In genomic region chr18:13375302-13376255, GRCh38 we compare ENCODE assay signal across 8 cellular contexts.
DNase-seq lines count a peak whose midpoint lies in the region; ATAC-seq and TF ChIP-seq lines count a peak whose summit lies in the region.

No MANE protein-coding gene starts in this region.

- peaks cover 72% of the 10 kb centered on the region for H3K79me2 ChIP-seq in smooth muscle cell (ENCODE audit: low read depth)

- DNase-seq in GM12865 (ENCODE audit: low read depth) = peak; percentile 83
- DNase-seq in Peyer's patch = peak in 2 of 3 donors; percentile 56 to 83
- DNase-seq in activated naive CD4-positive, alpha-beta T cell (lab: John Stamatoyannopoulos, UW) = peak; percentile 21 to 54 (median 42)
- peak; percentile 81 for DNase-seq in Right ventricle myocardium inferior (ENCODE audit: missing footprints)
- DNase-seq in smooth muscle cell (lab: John Stamatoyannopoulos, UW; ENCODE audit: unreplicated experiment) = peak; percentile 30
- no peak for DNase-seq in NCI-H446 treated with DMSO at 0.1 percent for 48 hours (lab: John Stamatoyannopoulos, UW)
- no peak for DNase-seq in DMS114 treated with DMSO at 0.1 percent for 48 hours (lab: John Stamatoyannopoulos, UW; ENCODE audit: unreplicated experiment)

- no peaks in the 10 kb centered on the region for H3K36me3 ChIP-seq in Peyer's patch
- no peaks in the 10 kb centered on the region for H3K36me3 ChIP-seq in smooth muscle cell (ENCODE audit: low read depth)

- peak overlapping the region; percentile 65 for H3K4me2 ChIP-seq in smooth muscle cell

- H2AFZ ChIP-seq in smooth muscle cell (ENCODE audit: low read depth) = no peak overlapping the region

- H3K9me3 ChIP-seq in Peyer's patch (no peaks in the 10 kb centered on the region), smooth muscle cell (replicated peaks; ENCODE audit: low read depth) (no peaks in the 10 kb centered on the region)

- no peaks in the 10 kb centered on the region for H4K20me1 ChIP-seq in smooth muscle cell (ENCODE audit: low read depth)

- H3K4me3 ChIP-seq in GM12865 (ENCODE audit: low read depth, low read length) (no peak overlapping the region), Peyer's patch (no peak overlapping the region), smooth muscle cell (no peak overlapping the region)

- no peaks in the 10 kb centered on the region for H3K27me3 ChIP-seq in Peyer's patch
- no peaks in the 10 kb centered on the region for H3K27me3 ChIP-seq in smooth muscle cell (ENCODE audit: low read depth)

- peak overlapping the region; percentile 87 for H3K9ac ChIP-seq in smooth muscle cell (ENCODE audit: low read depth)

- ATAC-seq in HG02571 (IDR thresholded peaks at IDR 0.05; ENCODE audit: unreplicated experiment) (peak; percentile 81), Right ventricle myocardium inferior (peak; percentile 75)

- peaks cover 0 to 38% (median 5%) of the 10 kb centered on the region in 4 donors for H3K4me1 ChIP-seq in Peyer's patch
- peaks cover 3% of the 10 kb centered on the region for H3K4me1 ChIP-seq in smooth muscle cell (ENCODE audit: low read depth)

- TF ChIP-seq CTCF in GM12865 (IDR thresholded peaks at IDR 0.05; ENCODE audit: insufficient read depth, low read depth, low read length, missing control alignments) (no peak), Peyer's patch (IDR thresholded peaks at IDR 0.05) (no peak), smooth muscle cell (IDR thresholded peaks at IDR 0.05; ENCODE audit: borderline replicate concordance, insufficient read depth, poor library complexity, severe bottlenecking) (no peak)

- TF ChIP-seq POLR2A in Peyer's patch (IDR thresholded peaks at IDR 0.05) = no peak

- 63% methylated on average over 19 of the region's 19 CpGs for WGBS in smooth muscle cell (ENCODE audit: low lambda C conversion rate)

- intact Hi-C loops in Right ventricle myocardium inferior (cut with DNase I) = no loop called here

- no peaks in the 10 kb centered on the region for H3F3A ChIP-seq in smooth muscle cell (ENCODE audit: low read depth)

- H3K27ac ChIP-seq in Peyer's patch (peak overlapping the region; percentile 18 to 62 (median 40)), smooth muscle cell (ENCODE audit: low read depth) (peak overlapping the region; percentile 97)

Comparison
In these comparisons a context has a peak if more than half of its experiments do, and no peak if none do; other contexts are left out.
1. DNase-seq: peak in GM12865 (single experiment), Peyer's patch (2 of 3), activated naive CD4-positive, alpha-beta T cell (4 of 4), Right ventricle myocardium inferior (single experiment) and smooth muscle cell (single experiment); none in NCI-H446 treated with DMSO at 0.1 percent for 48 hours (single experiment) and DMS114 treated with DMSO at 0.1 percent for 48 hours (single experiment).